In genomic region chr1:235093013-235093618, GRCh38 we compare ENCODE assay signal across 9 cellular contexts. TPM values are rescaled to one million over a fixed set of nuclear protein-coding genes. Genes with fewer than 3 reads are reported as not detected.
A peak's percentile ranks its signal among the peaks of the same experiment; 100 is the strongest.
DNase-seq lines count a peak whose midpoint lies in the region; TF ChIP-seq lines count a peak whose summit lies in the region.
"Had no signal": no experiment of that assay in that cellular context is flagged by ENCODE, and none has a peak within 500 bp of the region (broad histone marks: within the 10 kb centered on the region; RNA-seq: fewer than 3 reads in every experiment).

No MANE protein-coding gene starts in this region.

- H3K36me3 Mint-ChIP-seq in mesothelial cell of epicardium: no peaks in the 10 kb centered on the region

- intact Hi-C loops in esophagus squamous epithelium (cut with DNase I): loop anchor here (5.0 kb wide), 1 partner anchor 596 kb away; no protein-coding TSS in a partner anchor

- H3K4me3 ChIP-seq in endocrine pancreas (ENCODE audit: control insufficient read depth, insufficient read depth, low read length) (peak overlapping the region; percentile 40), esophagus squamous epithelium (peak overlapping the region in 2 of 4 donors; percentile 3 to 33)

- TF ChIP-seq POLR2A in esophagus squamous epithelium (IDR thresholded peaks at IDR 0.05): no peak

- peak overlapping the region; percentile 67 for H3K9ac ChIP-seq in endocrine pancreas (ENCODE audit: control insufficient read depth, insufficient read depth, low read length)

- no peaks in the 10 kb centered on the region for H3K27me3 Mint-ChIP-seq in mesothelial cell of epicardium (ENCODE audit: low read depth)

- H3K27me3 ChIP-seq in endocrine pancreas (ENCODE audit: control insufficient read depth, insufficient read depth, low read length): no peaks in the 10 kb centered on the region
- no peaks in the 10 kb centered on the region for H3K27me3 ChIP-seq in esophagus squamous epithelium

- TF ChIP-seq CTCF in mesothelial cell of epicardium (IDR thresholded peaks at IDR 0.05; ENCODE audit: unreplicated experiment): no peak
- peak in 2 of 6 experiments; percentile 13 to 23 for TF ChIP-seq CTCF in esophagus squamous epithelium (IDR thresholded peaks at IDR 0.05)

- 40 to 64% methylated on average over 11 to 12 of the region's 23 CpGs for WGBS in esophagus squamous epithelium, 2 donors

- H3K4me1 ChIP-seq in endocrine pancreas (ENCODE audit: control insufficient read depth, insufficient read depth, low read length): no peaks in the 10 kb centered on the region
- peaks cover 9 to 14% (median 9%) of the 10 kb centered on the region in 3 donors for H3K4me1 ChIP-seq in esophagus squamous epithelium

- DNase-seq in NCI-H1436 (lab: John Stamatoyannopoulos, UW) (peak; percentile 48), NCI-H1436 treated with DMSO at 0.1 percent for 48 hours (lab: John Stamatoyannopoulos, UW) (no peak), NCI-H524 (lab: John Stamatoyannopoulos, UW) (peak; percentile 74 to 85), mesothelial cell of epicardium (ENCODE audit: low spot score in 2 of 2, unreplicated experiment in 2 of 2) (peak in 1 of 2 experiments; percentile 49), esophagus squamous epithelium (lab: John Stamatoyannopoulos, UW) (no peak), 8988T (no peak), NCI-H510A treated with DMSO at 0.1 percent for 48 hours (lab: John Stamatoyannopoulos, UW) (no peak)

- peaks cover 17% of the 10 kb centered on the region for H3K4me1 Mint-ChIP-seq in mesothelial cell of epicardium

- H3K9me3 Mint-ChIP-seq in mesothelial cell of epicardium: no peaks in the 10 kb centered on the region

- H3K27ac ChIP-seq in esophagus squamous epithelium: no peak overlapping the region
- H3K27ac ChIP-seq: C4-2B had no signal

- H3K36me3 ChIP-seq in endocrine pancreas (ENCODE audit: control insufficient read depth, insufficient read depth, low read length) (no peaks in the 10 kb centered on the region), esophagus squamous epithelium (no peaks in the 10 kb centered on the region)

- no peak overlapping the region for H3K27ac Mint-ChIP-seq in mesothelial cell of epicardium

- H3K4me3 Mint-ChIP-seq in mesothelial cell of epicardium: peak overlapping the region; percentile 60

- H3K9me3 ChIP-seq in endocrine pancreas (ENCODE audit: control insufficient read depth, low read length) (no peaks in the 10 kb centered on the region), esophagus squamous epithelium (no peaks in the 10 kb centered on the region)

RNA-seq across cellular contexts. Expression of gene TOMM20, which starts 35.5 kb away (rescaled TPM):
- total RNA-seq in mesothelial cell of epicardium: 166 to 178 TPM (median 171 TPM) in 3 replicates
- total RNA-seq in esophagus squamous epithelium: 100 to 1,000 TPM in 1 of 4 donors, 10 to 100 TPM in 3; 36.4 to 117 (median 84.1) TPM

Comparison
In these comparisons a context has a peak if more than half of its experiments do, and no peak if none do; other contexts are left out.
1. DNase-seq: peak in NCI-H1436 (single experiment) and NCI-H524 (2 of 2); none in NCI-H1436 treated with DMSO at 0.1 percent for 48 hours (single experiment), esophagus squamous epithelium (single experiment), 8988T (single experiment) and NCI-H510A treated with DMSO at 0.1 percent for 48 hours (single experiment).